ENCODE assay signal across 22 cellular contexts in genomic region chr1:210170220-210170619, GRCh38.
DNase-seq lines count a peak whose midpoint lies in the region; ATAC-seq, FAIRE-seq and TF ChIP-seq lines count a peak whose summit lies in the region.
"Had no signal": no experiment of that assay in that cellular context is flagged by ENCODE, and none has a peak within 500 bp of the region (broad histone marks: within the 10 kb centered on the region; RNA-seq: fewer than 3 reads in every experiment).

No MANE protein-coding gene starts in this region.

- H2BK15ac ChIP-seq in mesenchymal stem cell (ENCODE audit: low read depth, poor library complexity, severe bottlenecking): no peak overlapping the region

- H3K27me3 ChIP-seq in K562 (ENCODE audit: control insufficient read depth in 2 of 2, insufficient read depth in 2 of 2, low read length in 2 of 2) (no peaks in the 10 kb centered on the region), mesenchymal stem cell (ENCODE audit: control insufficient read depth in 1 of 2, insufficient read depth in 1 of 2, low read length in 2 of 2) (no peaks in the 10 kb centered on the region)
- H3K27me3 ChIP-seq: BLaER1 treated with 17β-estradiol and CSF1 and Interleukin-3, amounts not matched to agents 10 nM and 100 nM had no signal

- TF ChIP-seq RAD21 in A549 (conservative IDR thresholded peaks at IDR 0.05 in 1 of 2, IDR thresholded peaks at IDR 0.05 in 1 of 2) (no peak), K562 (CRISPR knock-in tag; conservative IDR thresholded peaks at IDR 0.05 in 1 of 2, IDR thresholded peaks at IDR 0.05 in 1 of 2) (no peak)

- H3K27ac ChIP-seq in A549: no peak overlapping the region
- H3K27ac ChIP-seq in K562 (ENCODE audit: extremely low read depth, low read depth, low read length): no peak overlapping the region
- H3K27ac ChIP-seq in mesenchymal stem cell (ENCODE audit: low read length, poor library complexity, severe bottlenecking): no peak overlapping the region
- no peak overlapping the region for H3K27ac ChIP-seq in OCI-LY7 (ENCODE audit: low read depth, low read length, poor library complexity, severe bottlenecking)
- H3K27ac ChIP-seq: BLaER1 treated with 17β-estradiol and CSF1 and Interleukin-3, amounts not matched to agents 10 nM and 100 nM; C4-2B had no signal

- H2AFZ ChIP-seq in K562 (ENCODE audit: low read depth, low read length): no peak overlapping the region
- no peak overlapping the region for H2AFZ ChIP-seq in mesenchymal stem cell (ENCODE audit: low read depth, low read length)
- no peak overlapping the region for H2AFZ ChIP-seq in OCI-LY7 (ENCODE audit: low read length)

- no TSS peak for BruUV-seq in K562 (replicated peaks; lab: Mats Ljungman, UMichigan)
- no TSS peak for BruUV-seq in OCI-LY7 (replicated peaks; lab: Mats Ljungman, UMichigan)

- H3K36me3 ChIP-seq in K562 (ENCODE audit: control insufficient read depth, insufficient read depth, low read length) (no peaks in the 10 kb centered on the region), mesenchymal stem cell (ENCODE audit: control insufficient read depth in 1 of 2, insufficient read depth in 2 of 2, low read depth in 1 of 2, low read length in 2 of 2) (no peaks in the 10 kb centered on the region), OCI-LY7 (ENCODE audit: insufficient read depth, low read length) (no peaks in the 10 kb centered on the region)
- H3K36me3 ChIP-seq: BLaER1 treated with 17β-estradiol and CSF1 and Interleukin-3, amounts not matched to agents 10 nM and 100 nM had no signal

- TF ChIP-seq POLR2A in A549 (IDR thresholded peaks at IDR 0.05; ENCODE audit: low read length) (no peak), GM12892 (IDR thresholded peaks at IDR 0.05; ENCODE audit: low read depth, low read length) (no peak), K562 (conservative IDR thresholded peaks at IDR 0.05) (no peak)

- H3K79me1 ChIP-seq in mesenchymal stem cell (replicated peaks; ENCODE audit: low read length, poor library complexity, severe bottlenecking): no peaks in the 10 kb centered on the region

- no peaks in the 10 kb centered on the region for H3K9me1 ChIP-seq in K562 (ENCODE audit: control insufficient read depth, insufficient read depth, low read length)

- DNase-seq in A549 (ENCODE audit: low read depth in 1 of 2, low spot score in 1 of 2): no peak
- DNase-seq in GM12892 (ENCODE audit: insufficient read length): no peak
- DNase-seq in K562 (ENCODE audit: extremely low read depth in 1 of 4, low spot score in 3 of 4): no peak
- peak; percentile 57 for DNase-seq in mesenchymal stem cell
- no peak for DNase-seq in OCI-LY7 (ENCODE audit: low spot score)
- DNase-seq: 8988T; AML-193; Caco-2; Calu3; CD4-positive, alpha-beta T cell; CD8-positive, alpha-beta T cell; DMS79 treated with DMSO at 0.1 percent for 48 hours; GF-D8 had no signal

- TF ChIP-seq CTCF in A549 (IDR thresholded peaks at IDR 0.05) (no peak), K562 (IDR thresholded peaks at IDR 0.05 in 2 of 3, conservative IDR thresholded peaks at IDR 0.05 in 1 of 3; ENCODE audit: insufficient read depth in 2 of 3, low read depth in 1 of 3, low read length in 3 of 3) (no peak), OCI-LY7 (conservative IDR thresholded peaks at IDR 0.05; ENCODE audit: low read length) (no peak)

- no peaks in the 10 kb centered on the region for H3K9me2 ChIP-seq in OCI-LY7 (ENCODE audit: insufficient read depth, low read length)

- no peak overlapping the region for H3K18ac ChIP-seq in mesenchymal stem cell (ENCODE audit: low read depth in 1 of 2, low read length in 2 of 2)

- H3K14ac ChIP-seq in mesenchymal stem cell (ENCODE audit: low read length in 2 of 2): no peak overlapping the region

- no peak overlapping the region for H2BK5ac ChIP-seq in mesenchymal stem cell (ENCODE audit: low read depth, low read length, poor library complexity, severe bottlenecking)

- ATAC-seq in A549: no peak
- ATAC-seq in K562: no peak
- ATAC-seq in HG03095 (IDR thresholded peaks at IDR 0.05; ENCODE audit: unreplicated experiment): no peak
- no peak for ATAC-seq in GM18867 (IDR thresholded peaks at IDR 0.05; ENCODE audit: unreplicated experiment)
- no peak for ATAC-seq in HG03565 (IDR thresholded peaks at IDR 0.05; ENCODE audit: unreplicated experiment)
- ATAC-seq: CD8-positive, alpha-beta T cell had no signal

- no peaks in the 10 kb centered on the region for H3K9me3 ChIP-seq in A549
- no peaks in the 10 kb centered on the region for H3K9me3 ChIP-seq in K562 (replicated peaks; ENCODE audit: control insufficient read depth, insufficient read depth, low read depth, low read length)
- no peaks in the 10 kb centered on the region for H3K9me3 ChIP-seq in mesenchymal stem cell (ENCODE audit: control insufficient read depth, low read length)
- H3K9me3 ChIP-seq in OCI-LY7 (ENCODE audit: low read length): no peaks in the 10 kb centered on the region
- H3K9me3 ChIP-seq: BLaER1 treated with 17β-estradiol and CSF1 and Interleukin-3, amounts not matched to agents 10 nM and 100 nM; Caco-2 had no signal

- no peaks in the 10 kb centered on the region for H3K79me2 ChIP-seq in K562 (ENCODE audit: control insufficient read depth, insufficient read depth, low read length)
- H3K79me2 ChIP-seq in OCI-LY7 (ENCODE audit: insufficient read depth, low read depth, low read length): no peaks in the 10 kb centered on the region

- H3K23ac ChIP-seq in mesenchymal stem cell (ENCODE audit: low read length in 2 of 2): no peak overlapping the region

- no peak overlapping the region for H4K8ac ChIP-seq in mesenchymal stem cell (ENCODE audit: low read length)

- FAIRE-seq in A549 (lab: Jason Lieb, UNC) (no peak), GM12892 (lab: Jason Lieb, UNC) (peak; percentile 24), K562 (lab: Jason Lieb, UNC) (no peak)
- FAIRE-seq: A204.1, GM12891, GM18507, GM19239 had no signal

- no peaks in the 10 kb centered on the region for H4K20me1 ChIP-seq in K562 (replicated peaks; ENCODE audit: control insufficient read depth, insufficient read depth, low read length)
- H4K20me1 ChIP-seq in OCI-LY7 (ENCODE audit: insufficient read depth, low read length): no peaks in the 10 kb centered on the region
- H4K20me1 ChIP-seq: BLaER1 treated with 17β-estradiol and CSF1 and Interleukin-3, amounts not matched to agents 10 nM and 100 nM had no signal

- no peak overlapping the region for H2AK5ac ChIP-seq in mesenchymal stem cell (ENCODE audit: low read length, severe bottlenecking)

- no peak overlapping the region for H2BK12ac ChIP-seq in mesenchymal stem cell (ENCODE audit: low read length in 2 of 2)

- no peak overlapping the region for H3K4me3 ChIP-seq in A549
- no peak overlapping the region for H3K4me3 ChIP-seq in K562
- H3K4me3 ChIP-seq in mesenchymal stem cell (ENCODE audit: insufficient read depth in 1 of 2, low read depth in 1 of 2, low read length in 2 of 2): no peak overlapping the region
- no peak overlapping the region for H3K4me3 ChIP-seq in OCI-LY7 (ENCODE audit: low read depth, low read length, poor library complexity, severe bottlenecking)
- H3K4me3 ChIP-seq: BLaER1 treated with 17β-estradiol and CSF1 and Interleukin-3, amounts not matched to agents 10 nM and 100 nM had no signal

- H3K4me2 ChIP-seq in A549 (no peak overlapping the region), K562 (ENCODE audit: insufficient read depth, low read length) (no peak overlapping the region), mesenchymal stem cell (ENCODE audit: low read length, poor library complexity, severe bottlenecking) (no peak overlapping the region), OCI-LY7 (ENCODE audit: low read length) (no peak overlapping the region)
- H3K4me2 ChIP-seq: BLaER1 treated with 17β-estradiol and CSF1 and Interleukin-3, amounts not matched to agents 10 nM and 100 nM had no signal

- CTCF ChIA-PET in A549 (lab: Yijun Ruan, JAX) (no interaction called here), K562 (lab: Yijun Ruan, JAX; ENCODE audit: low intra/inter-chr PET ratio) (no interaction called here), OCI-LY7 (lab: Charles Lee; ENCODE audit: unreplicated experiment) (no interaction called here)

- H4K91ac ChIP-seq in mesenchymal stem cell (ENCODE audit: low read length): no peak overlapping the region

- no peak for TF ChIP-seq EP300 in A549 (IDR thresholded peaks at IDR 0.05)
- no peak for TF ChIP-seq EP300 in K562 (IDR thresholded peaks at IDR 0.05; ENCODE audit: low read length)

- no peak overlapping the region for H2BK120ac ChIP-seq in mesenchymal stem cell (ENCODE audit: low read depth, low read length)

- no peak overlapping the region for H3K4ac ChIP-seq in mesenchymal stem cell (ENCODE audit: low read depth in 1 of 2, low read length in 2 of 2)

- intact Hi-C loops in K562 (cut with micrococcal nuclease) (no loop called here), OCI-LY7 (cut with micrococcal nuclease; ENCODE audit: unreplicated experiment) (no loop called here)

- 56% methylated on average over 7 of the region's 7 CpGs for WGBS in A549 (ENCODE audit: missing lambda C conversion rate)
- WGBS in K562 (ENCODE audit: insufficient coverage, low coverage, missing lambda C conversion rate): under 1% methylated on average over 7 of the region's 7 CpGs
- WGBS in mesenchymal stem cell: 46% methylated on average over 3 of the region's 7 CpGs

- in situ Hi-C loops in K562 (cut with MboI): no loop called here

- POLR2A ChIA-PET in A549 (lab: Yijun Ruan, JAX): no interaction called here
- POLR2A ChIA-PET in K562 (lab: Yijun Ruan, JAX): no interaction called here
- POLR2A ChIA-PET in OCI-LY7 (lab: Charles Lee): interaction anchor here (0.7 kb wide), 1 partner anchor 425 kb away, joined by 4 read pairs; no protein-coding TSS in a partner anchor

- H3K4me1 ChIP-seq in A549: no peaks in the 10 kb centered on the region
- H3K4me1 ChIP-seq in K562 (replicated peaks in 1 of 2; ENCODE audit: control insufficient read depth in 2 of 2, insufficient read depth in 2 of 2, low read length in 2 of 2): no peaks in the 10 kb centered on the region
- no peaks in the 10 kb centered on the region for H3K4me1 ChIP-seq in mesenchymal stem cell (ENCODE audit: control insufficient read depth, insufficient read depth, low read depth, low read length)
- H3K4me1 ChIP-seq in OCI-LY7 (ENCODE audit: insufficient read depth, low read length, poor library complexity, severe bottlenecking): no peaks in the 10 kb centered on the region
- H3K4me1 ChIP-seq: BLaER1 treated with 17β-estradiol and CSF1 and Interleukin-3, amounts not matched to agents 10 nM and 100 nM had no signal

- H3K9ac ChIP-seq in K562 (ENCODE audit: insufficient read depth in 1 of 2, low read depth in 2 of 2, low read length in 2 of 2) (no peak overlapping the region), mesenchymal stem cell (ENCODE audit: low read length) (no peak overlapping the region)
- H3K9ac ChIP-seq: BLaER1 treated with 17β-estradiol and CSF1 and Interleukin-3, amounts not matched to agents 10 nM and 100 nM had no signal

TF ChIP-seq in A549, 52 proteins besides CTCF, POLR2A, EP300 and RAD21 (continues in another document):
- TF ChIP-seq CHD2 (IDR thresholded peaks at IDR 0.05; ENCODE audit: low read length, partially characterized antibody): no peak
- peak; percentile 75 for TF ChIP-seq MAFK (IDR thresholded peaks at IDR 0.05; ENCODE audit: partially characterized antibody)
- no peak for TF ChIP-seq ZNF302 (CRISPR knock-in tag; IDR thresholded peaks at IDR 0.05)

TF ChIP-seq in K562, 482 proteins besides CTCF, POLR2A, EP300 and RAD21 (continues in another document):
- TF ChIP-seq JUND (IDR thresholded peaks at IDR 0.05; ENCODE audit: borderline replicate concordance, low read depth, low read length): no peak
- TF ChIP-seq JUND (tag; IDR thresholded peaks at IDR 0.05; ENCODE audit: borderline replicate concordance, low read depth, low read length): no peak

Comparison
In these comparisons a context has a peak if more than half of its experiments do, and no peak if none do; other contexts are left out.
1. Of the 35 proteins assayed by ChIP-seq in both K562 and A549: peak only in K562: none; only in A549: MAFK; in both: none; in neither: 34.